1 cellular context compared by ENCODE assay signal in the genomic region with DNA sequence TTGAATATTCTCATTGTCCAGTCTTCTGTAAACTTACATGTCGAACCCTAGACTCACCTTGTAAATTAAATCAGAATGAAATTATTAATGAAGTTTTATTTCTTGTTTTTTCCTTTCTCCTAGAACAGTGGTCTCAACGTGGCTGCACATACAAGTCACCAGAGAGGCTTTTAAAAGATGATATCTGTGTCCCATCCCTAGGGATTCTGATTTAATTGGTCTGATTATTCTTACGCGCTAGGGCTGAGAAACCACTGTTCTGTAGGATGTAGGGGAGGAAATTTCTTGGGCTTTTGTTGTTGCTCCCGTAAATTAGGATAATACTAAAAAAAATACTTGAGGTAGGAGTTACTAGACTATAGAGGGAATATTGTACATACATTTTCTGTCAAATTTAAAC.
TF ChIP-seq lines count a peak whose summit lies in the region.

No MANE protein-coding gene starts in this region.

TF ChIP-seq in GM23338, 12 proteins besides CTCF, POLR2A, EP300 and RAD21 (continued from another document):
- TF ChIP-seq, protein P1, sequence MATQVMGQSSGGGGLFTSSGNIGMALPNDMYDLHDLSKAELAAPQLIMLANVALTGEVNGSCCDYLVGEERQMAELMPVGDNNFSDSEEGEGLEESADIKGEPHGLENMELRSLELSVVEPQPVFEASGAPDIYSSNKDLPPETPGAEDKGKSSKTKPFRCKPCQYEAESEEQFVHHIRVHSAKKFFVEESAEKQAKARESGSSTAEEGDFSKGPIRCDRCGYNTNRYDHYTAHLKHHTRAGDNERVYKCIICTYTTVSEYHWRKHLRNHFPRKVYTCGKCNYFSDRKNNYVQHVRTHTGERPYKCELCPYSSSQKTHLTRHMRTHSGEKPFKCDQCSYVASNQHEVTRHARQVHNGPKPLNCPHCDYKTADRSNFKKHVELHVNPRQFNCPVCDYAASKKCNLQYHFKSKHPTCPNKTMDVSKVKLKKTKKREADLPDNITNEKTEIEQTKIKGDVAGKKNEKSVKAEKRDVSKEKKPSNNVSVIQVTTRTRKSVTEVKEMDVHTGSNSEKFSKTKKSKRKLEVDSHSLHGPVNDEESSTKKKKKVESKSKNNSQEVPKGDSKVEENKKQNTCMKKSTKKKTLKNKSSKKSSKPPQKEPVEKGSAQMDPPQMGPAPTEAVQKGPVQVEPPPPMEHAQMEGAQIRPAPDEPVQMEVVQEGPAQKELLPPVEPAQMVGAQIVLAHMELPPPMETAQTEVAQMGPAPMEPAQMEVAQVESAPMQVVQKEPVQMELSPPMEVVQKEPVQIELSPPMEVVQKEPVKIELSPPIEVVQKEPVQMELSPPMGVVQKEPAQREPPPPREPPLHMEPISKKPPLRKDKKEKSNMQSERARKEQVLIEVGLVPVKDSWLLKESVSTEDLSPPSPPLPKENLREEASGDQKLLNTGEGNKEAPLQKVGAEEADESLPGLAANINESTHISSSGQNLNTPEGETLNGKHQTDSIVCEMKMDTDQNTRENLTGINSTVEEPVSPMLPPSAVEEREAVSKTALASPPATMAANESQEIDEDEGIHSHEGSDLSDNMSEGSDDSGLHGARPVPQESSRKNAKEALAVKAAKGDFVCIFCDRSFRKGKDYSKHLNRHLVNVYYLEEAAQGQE (IDR thresholded peaks at IDR 0.05; ENCODE audit: unreplicated experiment) = no peak
- TF ChIP-seq, protein P2, sequence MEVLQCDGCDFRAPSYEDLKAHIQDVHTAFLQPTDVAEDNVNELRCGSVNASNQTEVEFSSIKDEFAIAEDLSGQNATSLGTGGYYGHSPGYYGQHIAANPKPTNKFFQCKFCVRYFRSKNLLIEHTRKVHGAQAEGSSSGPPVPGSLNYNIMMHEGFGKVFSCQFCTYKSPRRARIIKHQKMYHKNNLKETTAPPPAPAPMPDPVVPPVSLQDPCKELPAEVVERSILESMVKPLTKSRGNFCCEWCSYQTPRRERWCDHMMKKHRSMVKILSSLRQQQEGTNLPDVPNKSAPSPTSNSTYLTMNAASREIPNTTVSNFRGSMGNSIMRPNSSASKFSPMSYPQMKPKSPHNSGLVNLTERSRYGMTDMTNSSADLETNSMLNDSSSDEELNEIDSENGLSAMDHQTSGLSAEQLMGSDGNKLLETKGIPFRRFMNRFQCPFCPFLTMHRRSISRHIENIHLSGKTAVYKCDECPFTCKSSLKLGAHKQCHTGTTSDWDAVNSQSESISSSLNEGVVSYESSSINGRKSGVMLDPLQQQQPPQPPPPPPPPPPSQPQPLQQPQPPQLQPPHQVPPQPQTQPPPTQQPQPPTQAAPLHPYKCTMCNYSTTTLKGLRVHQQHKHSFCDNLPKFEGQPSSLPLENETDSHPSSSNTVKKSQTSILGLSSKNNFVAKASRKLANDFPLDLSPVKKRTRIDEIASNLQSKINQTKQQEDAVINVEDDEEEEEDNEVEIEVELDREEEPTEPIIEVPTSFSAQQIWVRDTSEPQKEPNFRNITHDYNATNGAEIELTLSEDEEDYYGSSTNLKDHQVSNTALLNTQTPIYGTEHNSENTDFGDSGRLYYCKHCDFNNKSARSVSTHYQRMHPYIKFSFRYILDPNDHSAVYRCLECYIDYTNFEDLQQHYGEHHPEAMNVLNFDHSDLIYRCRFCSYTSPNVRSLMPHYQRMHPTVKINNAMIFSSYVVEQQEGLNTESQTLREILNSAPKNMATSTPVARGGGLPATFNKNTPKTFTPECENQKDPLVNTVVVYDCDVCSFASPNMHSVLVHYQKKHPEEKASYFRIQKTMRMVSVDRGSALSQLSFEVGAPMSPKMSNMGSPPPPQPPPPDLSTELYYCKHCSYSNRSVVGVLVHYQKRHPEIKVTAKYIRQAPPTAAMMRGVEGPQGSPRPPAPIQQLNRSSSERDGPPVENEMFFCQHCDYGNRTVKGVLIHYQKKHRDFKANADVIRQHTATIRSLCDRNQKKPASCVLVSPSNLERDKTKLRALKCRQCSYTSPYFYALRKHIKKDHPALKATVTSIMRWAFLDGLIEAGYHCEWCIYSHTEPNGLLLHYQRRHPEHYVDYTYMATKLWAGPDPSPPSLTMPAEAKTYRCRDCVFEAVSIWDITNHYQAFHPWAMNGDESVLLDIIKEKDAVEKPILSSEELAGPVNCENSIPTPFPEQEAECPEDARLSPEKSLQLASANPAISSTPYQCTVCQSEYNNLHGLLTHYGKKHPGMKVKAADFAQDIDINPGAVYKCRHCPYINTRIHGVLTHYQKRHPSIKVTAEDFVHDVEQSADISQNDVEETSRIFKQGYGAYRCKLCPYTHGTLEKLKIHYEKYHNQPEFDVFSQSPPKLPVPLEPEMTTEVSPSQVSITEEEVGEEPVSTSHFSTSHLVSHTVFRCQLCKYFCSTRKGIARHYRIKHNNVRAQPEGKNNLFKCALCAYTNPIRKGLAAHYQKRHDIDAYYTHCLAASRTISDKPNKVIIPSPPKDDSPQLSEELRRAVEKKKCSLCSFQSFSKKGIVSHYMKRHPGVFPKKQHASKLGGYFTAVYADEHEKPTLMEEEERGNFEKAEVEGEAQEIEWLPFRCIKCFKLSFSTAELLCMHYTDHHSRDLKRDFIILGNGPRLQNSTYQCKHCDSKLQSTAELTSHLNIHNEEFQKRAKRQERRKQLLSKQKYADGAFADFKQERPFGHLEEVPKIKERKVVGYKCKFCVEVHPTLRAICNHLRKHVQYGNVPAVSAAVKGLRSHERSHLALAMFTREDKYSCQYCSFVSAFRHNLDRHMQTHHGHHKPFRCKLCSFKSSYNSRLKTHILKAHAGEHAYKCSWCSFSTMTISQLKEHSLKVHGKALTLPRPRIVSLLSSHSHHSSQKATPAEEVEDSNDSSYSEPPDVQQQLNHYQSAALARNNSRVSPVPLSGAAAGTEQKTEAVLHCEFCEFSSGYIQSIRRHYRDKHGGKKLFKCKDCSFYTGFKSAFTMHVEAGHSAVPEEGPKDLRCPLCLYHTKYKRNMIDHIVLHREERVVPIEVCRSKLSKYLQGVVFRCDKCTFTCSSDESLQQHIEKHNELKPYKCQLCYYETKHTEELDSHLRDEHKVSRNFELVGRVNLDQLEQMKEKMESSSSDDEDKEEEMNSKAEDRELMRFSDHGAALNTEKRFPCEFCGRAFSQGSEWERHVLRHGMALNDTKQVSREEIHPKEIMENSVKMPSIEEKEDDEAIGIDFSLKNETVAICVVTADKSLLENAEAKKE (CRISPR knock-in tag; IDR thresholded peaks at IDR 0.05) = no peak
- TF ChIP-seq STAT1 (IDR thresholded peaks at IDR 0.05; ENCODE audit: unreplicated experiment) (no peak), ZNF114 (CRISPR knock-in tag; IDR thresholded peaks at IDR 0.05) (no peak), EZH2 (IDR thresholded peaks at IDR 0.05; ENCODE audit: low read depth, unreplicated experiment) (no peak), NANOG (IDR thresholded peaks at IDR 0.05; ENCODE audit: borderline replicate concordance) (no peak), ZNF331 (CRISPR knock-in tag; IDR thresholded peaks at IDR 0.05; ENCODE audit: low read depth) (no peak)
